16 cellular contexts compared by ENCODE assay signal in the genomic region with DNA sequence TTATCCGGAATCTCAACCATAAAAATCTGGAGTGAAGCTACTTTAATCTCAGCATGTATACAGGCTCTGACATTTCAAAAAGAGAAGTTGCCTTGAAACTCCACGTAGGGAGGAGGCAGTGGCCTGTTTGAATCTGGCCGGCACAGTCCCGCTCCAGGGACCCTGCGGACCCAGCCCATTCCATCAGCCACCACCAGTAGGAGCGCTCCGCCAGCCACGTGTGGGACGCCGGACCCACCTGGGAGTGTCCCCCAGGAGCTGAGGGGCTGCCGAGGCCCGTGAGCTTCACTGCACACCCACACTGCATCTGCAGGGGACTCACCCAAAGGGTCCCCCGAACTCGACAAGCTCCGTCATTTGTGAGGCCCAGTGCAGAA. TPM values are rescaled to one million over a fixed set of nuclear protein-coding genes. Genes with fewer than 3 reads are reported as not detected.
A peak's percentile ranks its signal among the peaks of the same experiment; 100 is the strongest.
DNase-seq lines count a peak whose midpoint lies in the region; FAIRE-seq and TF ChIP-seq lines count a peak whose summit lies in the region.
"Had no signal": no experiment of that assay in that cellular context is flagged by ENCODE, and none has a peak within 500 bp of the region (broad histone marks: within the 10 kb centered on the region; RNA-seq: fewer than 3 reads in every experiment).

No MANE protein-coding gene starts in this region.

- no peak for DNase-seq in PC-9
- DNase-seq in hepatocyte (ENCODE audit: low spot score): no peak
- DNase-seq in activated CD8-positive, alpha-beta memory T cell treated with anti-CD3 and anti-CD28 coated beads for 24 hours: no peak
- no peak for DNase-seq in GM12891 (ENCODE audit: insufficient read length, low spot score)
- DNase-seq in testis: no peak
- no peak for DNase-seq in GM23248
- DNase-seq: NCI-H2081 treated with DMSO at 0.1 percent for 48 hours had no signal

- H3K4me2 ChIP-seq in PC-9 (peak overlapping the region; percentile 66), hepatocyte (peak overlapping the region; percentile 68), skeletal muscle satellite cell (ENCODE audit: low read length) (peak overlapping the region; percentile 62), GM23248 (ENCODE audit: unreplicated experiment) (no peak overlapping the region)

- no peaks in the 10 kb centered on the region for H3K79me2 ChIP-seq in PC-9 (ENCODE audit: low read depth)
- H3K79me2 ChIP-seq in hepatocyte: peaks cover 3% of the 10 kb centered on the region
- H3K79me2 ChIP-seq in GM23248 (ENCODE audit: insufficient read depth): no peaks in the 10 kb centered on the region

- H3F3A ChIP-seq in PC-9 (ENCODE audit: insufficient read depth, low read depth) (no peaks in the 10 kb centered on the region; the same call in 1 of the 2 replicates), GM23248 (ENCODE audit: insufficient read depth) (no peaks in the 10 kb centered on the region)

- H3K27me3 ChIP-seq in PC-9 (ENCODE audit: insufficient read depth, low read depth): no peaks in the 10 kb centered on the region
- no peaks in the 10 kb centered on the region for H3K27me3 ChIP-seq in hepatocyte
- H3K27me3 ChIP-seq in skeletal muscle satellite cell (ENCODE audit: control insufficient read depth, insufficient read depth, low read length): no peaks in the 10 kb centered on the region
- no peaks in the 10 kb centered on the region for H3K27me3 ChIP-seq in testis
- no peaks in the 10 kb centered on the region; the same call in 1 of the 2 replicates for H3K27me3 ChIP-seq in GM23248 (replicated peaks; ENCODE audit: insufficient read depth)

- no peak overlapping the region for H2AFZ ChIP-seq in PC-9
- H2AFZ ChIP-seq in hepatocyte: no peak overlapping the region
- H2AFZ ChIP-seq in GM23248: no peak overlapping the region

- no peaks in the 10 kb centered on the region for H4K20me1 ChIP-seq in PC-9 (ENCODE audit: insufficient read depth)
- no peaks in the 10 kb centered on the region for H4K20me1 ChIP-seq in hepatocyte (ENCODE audit: insufficient read depth, poor library complexity, severe bottlenecking)
- H4K20me1 ChIP-seq in GM23248 (ENCODE audit: insufficient read depth): no peaks in the 10 kb centered on the region

- intact Hi-C loops in PC-9 (cut with micrococcal nuclease; ENCODE audit: unreplicated experiment): no loop called here
- intact Hi-C loops in testis (cut with DNase I; ENCODE audit: low total_unique reads): loop anchor here (5.0 to 10.0 kb wide), 3 partner anchors 141 to 322 kb away; no protein-coding TSS in a partner anchor

- no peak for FAIRE-seq in GM12891 (lab: Jason Lieb, UNC)
- FAIRE-seq: small intestine had no signal

- H3K9ac ChIP-seq in ES-I3 (ENCODE audit: low read depth, low read length): peak overlapping the region; percentile 61; the same call in 1 of the 2 replicates
- no peak overlapping the region for H3K9ac ChIP-seq in skeletal muscle satellite cell (ENCODE audit: low read depth, low read length)
- no peak overlapping the region for H3K9ac ChIP-seq in GM23248

- no TSS peak for BruUV-seq in PC-9 (replicated peaks; lab: Mats Ljungman, UMichigan)

- in situ Hi-C loops in GM23248 (cut with MboI): no loop called here

- CTCF ChIA-PET in PC-9 (lab: Charles Lee): interaction anchor here (0.6 to 1.4 kb wide), 9 partner anchors 11 to 318 kb away, joined by 3 to 30 read pairs (median 4); no protein-coding TSS in a partner anchor

- H3K4me3 ChIP-seq in PC-9: no peak overlapping the region
- H3K4me3 ChIP-seq in hepatocyte: no peak overlapping the region
- H3K4me3 ChIP-seq in skeletal muscle satellite cell (ENCODE audit: low read length): no peak overlapping the region
- H3K4me3 ChIP-seq in testis: no peak overlapping the region
- no peak overlapping the region for H3K4me3 ChIP-seq in GM23248
- H3K4me3 ChIP-seq: lung had no signal

- TF ChIP-seq POLR2A in GM12891 (IDR thresholded peaks at IDR 0.05; ENCODE audit: low read depth, low read length) (no peak), testis (IDR thresholded peaks at IDR 0.05) (no peak)

- no peaks in the 10 kb centered on the region; the same call in 1 of the 2 replicates for H3K4me1 ChIP-seq in ES-I3 (ENCODE audit: insufficient read depth, low read length)
- H3K4me1 ChIP-seq in PC-9 (replicated peaks; ENCODE audit: insufficient read depth): peaks cover 67% of the 10 kb centered on the region
- H3K4me1 ChIP-seq in hepatocyte (ENCODE audit: insufficient read depth): peaks cover 74% of the 10 kb centered on the region
- H3K4me1 ChIP-seq in skeletal muscle satellite cell (ENCODE audit: control insufficient read depth, insufficient read depth, low read length): peaks cover 35% of the 10 kb centered on the region
- H3K4me1 ChIP-seq in testis: peaks cover 4% of the 10 kb centered on the region
- peaks cover 10% of the 10 kb centered on the region for H3K4me1 ChIP-seq in GM23248 (ENCODE audit: insufficient read depth)

- H3K36me3 ChIP-seq in ES-I3 (ENCODE audit: insufficient read depth, low read length): no peaks in the 10 kb centered on the region
- H3K36me3 ChIP-seq in PC-9 (ENCODE audit: low read depth): no peaks in the 10 kb centered on the region
- H3K36me3 ChIP-seq in hepatocyte (replicated peaks; ENCODE audit: insufficient read depth, low read depth): no peaks in the 10 kb centered on the region
- no peaks in the 10 kb centered on the region for H3K36me3 ChIP-seq in skeletal muscle satellite cell (ENCODE audit: insufficient read depth, low read length)
- no peaks in the 10 kb centered on the region for H3K36me3 ChIP-seq in testis (ENCODE audit: low read depth, missing control alignments)
- no peaks in the 10 kb centered on the region for H3K36me3 ChIP-seq in GM23248 (ENCODE audit: low read depth)

- WGBS in hepatocyte (ENCODE audit: low lambda C conversion rate, missing lambda C conversion rate): 70% methylated on average over 15 of the region's 15 CpGs
- 37 to 71% methylated on average over 3 to 15 of the region's 15 CpGs for WGBS in testis, 2 donors
- 56 to 59% methylated on average over 15 of the region's 15 CpGs for WGBS in GM23248 (ENCODE audit: low coverage in 1 of 2, low lambda C conversion rate in 2 of 2, missing lambda C conversion rate in 2 of 2), 2 experiments

- H3K27ac ChIP-seq in PC-9: no peak overlapping the region
- H3K27ac ChIP-seq in hepatocyte: peak overlapping the region; percentile 99
- H3K27ac ChIP-seq in testis: no peak overlapping the region
- H3K27ac ChIP-seq in GM23248: no peak overlapping the region
- H3K27ac ChIP-seq: C4-2B had no signal

- H3K9me2 ChIP-seq in PC-9 (ENCODE audit: insufficient read depth): no peaks in the 10 kb centered on the region
- no peaks in the 10 kb centered on the region for H3K9me2 ChIP-seq in hepatocyte (replicated peaks; ENCODE audit: insufficient read depth)
- no peaks in the 10 kb centered on the region for H3K9me2 ChIP-seq in GM23248 (ENCODE audit: insufficient read depth)

- H3K9me3 ChIP-seq in ES-I3 (ENCODE audit: control insufficient read depth, insufficient read depth, low read length) (no peaks in the 10 kb centered on the region), PC-9 (ENCODE audit: insufficient read depth, low read depth) (no peaks in the 10 kb centered on the region), hepatocyte (ENCODE audit: low read depth) (no peaks in the 10 kb centered on the region), skeletal muscle satellite cell (replicated peaks; ENCODE audit: low read length) (no peaks in the 10 kb centered on the region), testis (no peaks in the 10 kb centered on the region), GM23248 (ENCODE audit: low read depth) (no peaks in the 10 kb centered on the region)

- POLR2A ChIA-PET in PC-9 (lab: Charles Lee; ENCODE audit: unreplicated experiment): interaction anchor here (0.6 kb wide), 1 partner anchor 139 kb away, joined by 3 read pairs; no protein-coding TSS in a partner anchor

- TF ChIP-seq CTCF in PC-9 (conservative IDR thresholded peaks at IDR 0.05): no peak
- no peak for TF ChIP-seq CTCF in hepatocyte (IDR thresholded peaks at IDR 0.05; ENCODE audit: poor library complexity)
- no peak for TF ChIP-seq CTCF in testis (IDR thresholded peaks at IDR 0.05)

TF ChIP-seq in GM12891, 5 proteins besides CTCF, POLR2A, EP300 and RAD21 (continues in another document):
- no peak for TF ChIP-seq PAX5 (IDR thresholded peaks at IDR 0.05; ENCODE audit: insufficient read depth, low read length, severe bottlenecking)
- TF ChIP-seq SPI1 (IDR thresholded peaks at IDR 0.05; ENCODE audit: low read depth, low read length): no peak

RNA-seq across cellular contexts. Expression of gene SYT8, which starts 1.8 kb away (rescaled TPM):
- total RNA-seq in PC-9 (2021): 8.9 and 12.1 TPM in 2 replicates
- 2.6 and 6.3 TPM in 2 replicates for total RNA-seq in hepatocyte
- 29.2 and 42.1 TPM in 2 replicates for polyA plus RNA-seq in hepatocyte
- total RNA-seq in skeletal muscle satellite cell (2012; rRNA removed): under 0.01 TPM in 1 of 2 replicates, not detected in the other
- polyA plus RNA-seq in GM12891 (2012; ENCODE audit: low read depth, missing spikeins): 0.60 TPM
- total RNA-seq in testis: 1 to 10 TPM; 1.7 to 2.7 TPM
- 0.98 TPM for polyA plus RNA-seq in testis (ENCODE audit: insufficient read depth, low read depth, low replicate concordance)
- total RNA-seq in GM23248 (2014; rRNA removed; shearing (Covaris generic)): not detected in 2 replicates
- polyA plus RNA-seq in GM23248 (2016; fragmentation: Nextera tagmentation; extraction: Ambion mirVana): not detected in 2 replicates
- total RNA-seq: activated CD8-positive, alpha-beta T cell treated with anti-CD3 and anti-CD28 coated beads for 36 hours; dermis blood vessel endothelial cell; M059J; SK-MEL-5 had no signal

RNA-seq across cellular contexts. Expression of gene TNNI2, which starts 5.8 kb away (rescaled TPM):
- 4.9 and 7.8 TPM in 2 replicates for total RNA-seq in PC-9 (2021)
- 0.73 and 2.4 TPM in 2 replicates for total RNA-seq in hepatocyte
- 5.5 and 10.9 TPM in 2 replicates for polyA plus RNA-seq in hepatocyte
- total RNA-seq in skeletal muscle satellite cell (2012; rRNA removed): 0.87 TPM in 1 of 2 replicates, not detected in the other
- polyA plus RNA-seq in GM12891 (2012; ENCODE audit: low read depth, missing spikeins): 0.46 TPM
- not detected for total RNA-seq in testis
- polyA plus RNA-seq in testis (ENCODE audit: insufficient read depth, low read depth, low replicate concordance): 8.6 TPM
- not detected in 2 replicates for total RNA-seq in GM23248 (2014; rRNA removed; shearing (Covaris generic))
- polyA plus RNA-seq in GM23248 (2016; fragmentation: Nextera tagmentation; extraction: Ambion mirVana): not detected in 2 replicates
- total RNA-seq: dermis blood vessel endothelial cell, M059J, SK-MEL-5 had no signal

RNA-seq across cellular contexts. Expression of gene LSP1, which starts 19.9 kb away (rescaled TPM):
- total RNA-seq in PC-9 (2021) (2.5 and 2.6 TPM in 2 replicates), hepatocyte (27.1 and 29.9 TPM in 2 replicates), testis (10 to 100 TPM; 13.0 to 19.9 TPM)
- polyA plus RNA-seq in hepatocyte (41.4 and 47.0 TPM in 2 replicates), testis (ENCODE audit: insufficient read depth, low read depth, low replicate concordance) (50.1 TPM), GM23248 (2016; fragmentation: Nextera tagmentation; extraction: Ambion mirVana) (0.36 and 1.3 TPM in 2 replicates)
- total RNA-seq in skeletal muscle satellite cell (2012; rRNA removed): 56.3 and 63.6 TPM in 2 replicates
- 602 TPM for polyA plus RNA-seq in GM12891 (2012; ENCODE audit: low read depth, missing spikeins)
- total RNA-seq in GM23248 (2014; rRNA removed; shearing (Covaris generic)): not detected in 2 replicates
- total RNA-seq: dermis blood vessel endothelial cell, SK-MEL-5 had no signal

RNA-seq across cellular contexts. Expression of gene PRR33, which starts 58.7 kb away (rescaled TPM):
- total RNA-seq in PC-9 (2021) (not detected in 2 replicates), hepatocyte (not detected in 2 replicates), testis (under 1 TPM in 1 of 2 donors, not detected in 1; 0.06 TPM)
- polyA plus RNA-seq in hepatocyte (0.29 and 0.47 TPM in 2 replicates), testis (ENCODE audit: insufficient read depth, low read depth, low replicate concordance) (not detected), GM23248 (2016; fragmentation: Nextera tagmentation; extraction: Ambion mirVana) (not detected in 2 replicates)
- total RNA-seq in skeletal muscle satellite cell (2012; rRNA removed): not detected in 2 replicates
- 5.7 TPM for polyA plus RNA-seq in GM12891 (2012; ENCODE audit: low read depth, missing spikeins)
- total RNA-seq in GM23248 (2014; rRNA removed; shearing (Covaris generic)): not detected in 2 replicates
- total RNA-seq: dermis blood vessel endothelial cell, lung, M059J, SK-MEL-5 had no signal
